9 cellular contexts compared by ENCODE assay signal in the genomic region with DNA sequence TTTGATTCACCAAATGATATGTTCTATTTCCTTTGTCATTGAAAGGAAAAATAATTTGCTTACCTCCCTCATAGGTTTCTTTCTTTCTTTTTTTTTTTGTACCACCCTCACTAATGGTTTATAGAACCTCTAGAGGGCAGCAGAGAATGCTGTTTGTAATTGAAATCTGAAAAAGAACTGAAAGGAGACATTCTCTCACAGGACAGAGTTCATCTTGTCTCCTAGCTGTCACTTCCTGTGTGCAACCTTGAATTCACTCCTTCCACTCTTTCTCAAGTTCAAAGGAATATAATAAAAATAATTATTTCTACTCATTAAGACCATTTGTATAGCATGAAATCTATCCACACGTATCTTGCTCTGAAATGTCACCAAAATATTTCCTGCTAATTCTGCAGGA. TPM values are rescaled to one million over a fixed set of nuclear protein-coding genes. Genes with fewer than 3 reads are reported as not detected.
DNase-seq lines count a peak whose midpoint lies in the region; ATAC-seq, FAIRE-seq and TF ChIP-seq lines count a peak whose summit lies in the region.
"Had no signal": no experiment of that assay in that cellular context is flagged by ENCODE, and none has a peak within 500 bp of the region (broad histone marks: within the 10 kb centered on the region; RNA-seq: fewer than 3 reads in every experiment).

No MANE protein-coding gene starts in this region.

- H3K4me3 Mint-ChIP-seq in stimulated activated memory B cell treated with anti-CD40 and anti-IgM and Interleukin-4, amounts not matched to agents 10 μg/mL and 1 μg/mL and 100 μg/mL, for 72 hours: no peak overlapping the region
- H3K4me3 Mint-ChIP-seq in activated T-helper 2 cell treated with anti-CD3 and anti-CD28 coated beads, Interferon-gamma antibody, Interleukin-2, Interleukin-4, amounts not matched to agents 10 μg/mL and 5 μg/mL and 100 μg/mL, durations not matched to agents 14 hours and 24 hours and 36 hours (ENCODE audit: low read depth): no peak overlapping the region
- H3K4me3 Mint-ChIP-seq: dendritic cell treated with granulocyte-macrophage colony-stimulating factor and Interleukin-4, amounts not matched to agents 40 ng/mL and 50 ng/mL, for 4 days had no signal

- peak; percentile 27 for TF ChIP-seq CTCF in GM20000 (IDR thresholded peaks at IDR 0.05; ENCODE audit: extremely low read depth, missing control alignments)

- FAIRE-seq in G401.6 (lab: Jason Lieb, UNC): peak; percentile 92

- ATAC-seq in HG03457 (IDR thresholded peaks at IDR 0.05; ENCODE audit: unreplicated experiment): peak; percentile 99
- peak; percentile 68 for ATAC-seq in stimulated activated memory B cell treated with anti-CD40 and anti-IgM and Interleukin-4, amounts not matched to agents 10 μg/mL and 1 μg/mL and 100 μg/mL, for 72 hours

- H3K36me3 Mint-ChIP-seq in stimulated activated memory B cell treated with anti-CD40 and anti-IgM and Interleukin-4, amounts not matched to agents 10 μg/mL and 1 μg/mL and 100 μg/mL, for 72 hours: no peaks in the 10 kb centered on the region
- H3K36me3 Mint-ChIP-seq in activated T-helper 2 cell treated with anti-CD3 and anti-CD28 coated beads, Interferon-gamma antibody, Interleukin-2, Interleukin-4, amounts not matched to agents 10 μg/mL and 5 μg/mL and 100 μg/mL, durations not matched to agents 14 hours and 24 hours and 36 hours (ENCODE audit: low read depth): no peaks in the 10 kb centered on the region

- H3K27ac Mint-ChIP-seq in stimulated activated memory B cell treated with anti-CD40 and anti-IgM and Interleukin-4, amounts not matched to agents 10 μg/mL and 1 μg/mL and 100 μg/mL, for 72 hours: no peak overlapping the region
- no peak overlapping the region for H3K27ac Mint-ChIP-seq in activated T-helper 2 cell treated with anti-CD3 and anti-CD28 coated beads, Interferon-gamma antibody, Interleukin-2, Interleukin-4, amounts not matched to agents 10 μg/mL and 5 μg/mL and 100 μg/mL, durations not matched to agents 14 hours and 24 hours and 36 hours
- H3K27ac Mint-ChIP-seq: dendritic cell treated with granulocyte-macrophage colony-stimulating factor and Interleukin-4, amounts not matched to agents 40 ng/mL and 50 ng/mL, for 4 days had no signal

- H3K4me1 Mint-ChIP-seq in stimulated activated memory B cell treated with anti-CD40 and anti-IgM and Interleukin-4, amounts not matched to agents 10 μg/mL and 1 μg/mL and 100 μg/mL, for 72 hours: no peaks in the 10 kb centered on the region
- H3K4me1 Mint-ChIP-seq in activated T-helper 2 cell treated with anti-CD3 and anti-CD28 coated beads, Interferon-gamma antibody, Interleukin-2, Interleukin-4, amounts not matched to agents 10 μg/mL and 5 μg/mL and 100 μg/mL, durations not matched to agents 14 hours and 24 hours and 36 hours (ENCODE audit: low read depth): peaks cover 2% of the 10 kb centered on the region

- intact Hi-C loops in activated T-helper 2 cell treated with anti-CD3 and anti-CD28 coated beads, Interferon-gamma antibody, Interleukin-2, Interleukin-4, amounts not matched to agents 10 μg/mL and 5 μg/mL and 100 μg/mL, durations not matched to agents 14 hours and 24 hours and 36 hours (cut with micrococcal nuclease): loop anchor here (1.0 kb wide), 1 partner anchor 143 kb away; a partner anchor contains a TSS

- no peaks in the 10 kb centered on the region for H3K27me3 Mint-ChIP-seq in stimulated activated memory B cell treated with anti-CD40 and anti-IgM and Interleukin-4, amounts not matched to agents 10 μg/mL and 1 μg/mL and 100 μg/mL, for 72 hours
- H3K27me3 Mint-ChIP-seq in activated T-helper 2 cell treated with anti-CD3 and anti-CD28 coated beads, Interferon-gamma antibody, Interleukin-2, Interleukin-4, amounts not matched to agents 10 μg/mL and 5 μg/mL and 100 μg/mL, durations not matched to agents 14 hours and 24 hours and 36 hours (ENCODE audit: low read depth): no peaks in the 10 kb centered on the region
- H3K27me3 Mint-ChIP-seq: dendritic cell treated with granulocyte-macrophage colony-stimulating factor and Interleukin-4, amounts not matched to agents 40 ng/mL and 50 ng/mL, for 4 days had no signal

- DNase-seq in GM20000 (ENCODE audit: low spot score) (peak; percentile 58), NCI-H510A (lab: John Stamatoyannopoulos, UW) (peak; percentile 7), astrocyte of the hippocampus (ENCODE audit: low read depth, low spot score) (peak; percentile 80), iPS DF 4.7 (ENCODE audit: extremely low read depth, low spot score) (peak; percentile 41)
- no peak for DNase-seq in activated T-helper 2 cell treated with anti-CD3 and anti-CD28 coated beads, Interferon-gamma antibody, Interleukin-2, Interleukin-4, amounts not matched to agents 10 μg/mL and 5 μg/mL and 100 μg/mL, durations not matched to agents 14 hours and 24 hours and 36 hours (ENCODE audit: low spot score)

- H3K9me3 Mint-ChIP-seq in stimulated activated memory B cell treated with anti-CD40 and anti-IgM and Interleukin-4, amounts not matched to agents 10 μg/mL and 1 μg/mL and 100 μg/mL, for 72 hours: no peaks in the 10 kb centered on the region
- no peaks in the 10 kb centered on the region for H3K9me3 Mint-ChIP-seq in activated T-helper 2 cell treated with anti-CD3 and anti-CD28 coated beads, Interferon-gamma antibody, Interleukin-2, Interleukin-4, amounts not matched to agents 10 μg/mL and 5 μg/mL and 100 μg/mL, durations not matched to agents 14 hours and 24 hours and 36 hours
- H3K9me3 Mint-ChIP-seq: dendritic cell treated with granulocyte-macrophage colony-stimulating factor and Interleukin-4, amounts not matched to agents 40 ng/mL and 50 ng/mL, for 4 days had no signal

RNA-seq across cellular contexts. Expression of a gene that starts 51.0 kb away (rescaled TPM):
- total RNA-seq in activated T-helper 2 cell treated with anti-CD3 and anti-CD28 coated beads, Interferon-gamma antibody, Interleukin-2, Interleukin-4, amounts not matched to agents 10 μg/mL and 5 μg/mL and 100 μg/mL, durations not matched to agents 14 hours and 24 hours and 36 hours: 0.30 and 0.32 TPM in 2 replicates

RNA-seq across cellular contexts. Expression of a gene that starts 56.2 kb away (rescaled TPM):
- not detected in 2 replicates for total RNA-seq in activated T-helper 2 cell treated with anti-CD3 and anti-CD28 coated beads, Interferon-gamma antibody, Interleukin-2, Interleukin-4, amounts not matched to agents 10 μg/mL and 5 μg/mL and 100 μg/mL, durations not matched to agents 14 hours and 24 hours and 36 hours
